15 cellular contexts compared by ENCODE assay signal in the genomic region with DNA sequence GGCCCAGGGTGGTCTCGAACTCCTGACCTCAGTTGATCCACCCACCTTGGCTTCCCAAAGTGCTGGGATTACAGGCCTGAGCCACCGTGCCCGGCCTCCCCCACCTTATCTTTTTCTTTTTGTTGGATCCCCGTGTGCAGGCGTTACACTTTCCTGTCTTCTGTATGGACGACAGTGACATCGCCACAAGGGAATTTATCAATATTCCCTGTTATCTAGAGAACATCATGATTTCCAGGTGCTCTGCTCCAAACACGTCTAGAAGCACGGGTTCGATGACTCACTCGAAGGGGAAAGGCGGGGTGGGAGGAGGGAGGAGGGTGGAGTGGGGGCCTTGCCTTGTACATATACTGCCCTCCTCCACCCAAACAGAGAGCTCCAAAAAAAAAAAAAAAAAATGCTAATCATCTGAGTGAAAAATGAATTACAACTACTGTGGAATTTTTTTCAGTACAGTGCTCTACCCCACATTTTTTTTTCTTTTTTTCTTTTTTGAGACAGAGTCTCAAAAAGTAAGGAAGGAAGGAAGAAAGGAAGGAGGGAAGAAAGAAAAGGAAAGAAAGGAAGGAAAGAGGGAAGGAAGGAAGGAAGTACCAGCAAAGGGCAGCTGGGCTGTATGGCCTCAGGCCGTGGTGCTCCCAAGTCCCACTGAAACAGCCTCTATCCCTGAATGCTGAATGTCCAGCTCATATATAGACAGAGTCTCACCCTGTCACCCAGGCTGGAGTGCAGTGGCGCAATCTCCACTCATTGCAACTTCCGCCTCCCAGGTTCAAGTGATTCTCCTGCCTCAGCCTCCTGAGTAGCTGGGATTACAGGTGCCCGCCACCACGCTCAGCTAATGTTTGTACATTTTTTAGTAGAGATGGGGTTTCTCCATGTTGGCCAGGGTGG. TPM values are rescaled to one million over a fixed set of nuclear protein-coding genes. Genes with fewer than 3 reads are reported as not detected.
A peak's percentile ranks its signal among the peaks of the same experiment; 100 is the strongest.
DNase-seq lines count a peak whose midpoint lies in the region; ATAC-seq and TF ChIP-seq lines count a peak whose summit lies in the region.
"Had no signal": no experiment of that assay in that cellular context is flagged by ENCODE, and none has a peak within 500 bp of the region (broad histone marks: within the 10 kb centered on the region; RNA-seq: fewer than 3 reads in every experiment).

No MANE protein-coding gene starts in this region.

- no peak overlapping the region for H3K4me3 ChIP-seq in HFF-Myc (replicated peaks; ENCODE audit: low read depth, low read length)
- no peak overlapping the region for H3K4me3 ChIP-seq in suprapubic skin
- H3K4me3 ChIP-seq in WERI-Rb-1 (ENCODE audit: low read depth, low read length), result no peak overlapping the region
- H3K4me3 ChIP-seq: SJSA1 had no signal

- H3K9me3 ChIP-seq in suprapubic skin (no peaks in the 10 kb centered on the region), WERI-Rb-1 (ENCODE audit: severe bottlenecking) (no peaks in the 10 kb centered on the region)
- H3K9me3 ChIP-seq: SJSA1 had no signal

- POLR2A ChIA-PET in GM10248 (lab: Yijun Ruan, JAX), result no interaction called here

- DNase-seq in HFF-Myc (ENCODE audit: extremely low read depth, low read depth) (peak; percentile 61), astrocyte of the hippocampus (ENCODE audit: low read depth, low spot score) (peak; percentile 77), iris pigment epithelial cell (ENCODE audit: low read depth) (peak; percentile 76), suprapubic skin (ENCODE audit: low spot score in 2 of 2) (peak in 1 of 2 donors; percentile 81), WERI-Rb-1 (no peak), osteocyte (ENCODE audit: extremely low spot score, unreplicated experiment) (no peak), GM10248 (ENCODE audit: extremely low spot score) (no peak)
- DNase-seq: activated CD8-positive, alpha-beta T cell treated with anti-CD3 and anti-CD28 coated beads, Interleukin-2, amount 10 ng/mL, durations not matched to agents 7 days and 5 days; activated naive CD8-positive, alpha-beta T cell treated with anti-CD3 and anti-CD28 coated beads, Interleukin-2, amount 50 U/mL, for 24 hours; DND-41; NCI-H2171; stimulated activated CD4-positive, alpha-beta T cell treated with anti-CD3 and anti-CD28 coated beads, Interleukin-15, amount 100 ng/mL, for 24 hours had no signal

- no peak for TF ChIP-seq EP300 in suprapubic skin (IDR thresholded peaks at IDR 0.05)

- TF ChIP-seq POLR2A in suprapubic skin (IDR thresholded peaks at IDR 0.05), result no peak

- no peak for ATAC-seq in GM21717 (IDR thresholded peaks at IDR 0.05; ENCODE audit: unreplicated experiment)
- ATAC-seq: activated CD8-positive, alpha-beta T cell treated with anti-CD3 and anti-CD28 coated beads, Interleukin-2, amount 10 ng/mL, durations not matched to agents 7 days and 5 days; activated naive CD8-positive, alpha-beta T cell treated with anti-CD3 and anti-CD28 coated beads, Interleukin-2, amount 50 U/mL, for 24 hours had no signal

- H3K9me3 Mint-ChIP-seq in osteocyte (ENCODE audit: unreplicated experiment), result no peaks in the 10 kb centered on the region
- H3K9me3 Mint-ChIP-seq: activated naive CD8-positive, alpha-beta T cell treated with anti-CD3 and anti-CD28 coated beads, Interleukin-2, amount 50 U/mL, for 24 hours; stimulated activated naive CD8-positive, alpha-beta T cell treated with anti-CD3 and anti-CD28 coated beads, Interleukin-15, Interleukin-2, amounts not matched to agents 100 ng/mL and 50 ng/mL, for 24 hours had no signal

- peaks cover 2% of the 10 kb centered on the region for H3K36me3 Mint-ChIP-seq in osteocyte (ENCODE audit: unreplicated experiment)

- H3K36me3 ChIP-seq in suprapubic skin (no peaks in the 10 kb centered on the region), WERI-Rb-1 (no peaks in the 10 kb centered on the region)
- H3K36me3 ChIP-seq: SJSA1 had no signal

- CTCF ChIA-PET in GM10248 (lab: Yijun Ruan, JAX), result no interaction called here

- TF ChIP-seq CTCF in HFF-Myc (IDR thresholded peaks at IDR 0.05; ENCODE audit: low read depth, low read length, missing control alignments) (no peak), suprapubic skin (IDR thresholded peaks at IDR 0.05) (no peak), WERI-Rb-1 (IDR thresholded peaks at IDR 0.05; ENCODE audit: low read depth, low read length) (no peak), osteocyte (IDR thresholded peaks at IDR 0.05) (no peak), GM10248 (IDR thresholded peaks at IDR 0.05; ENCODE audit: control extremely low read depth, extremely low read depth, low read depth, missing control alignments) (no peak)

- H3K27ac ChIP-seq in suprapubic skin, result peak overlapping the region; percentile 24
- no peak overlapping the region for H3K27ac ChIP-seq in WERI-Rb-1
- H3K27ac ChIP-seq: SJSA1 had no signal

- 56% methylated on average over 17 of the region's 17 CpGs for WGBS in suprapubic skin

- no peak overlapping the region for H3K4me3 Mint-ChIP-seq in osteocyte (ENCODE audit: unreplicated experiment)
- H3K4me3 Mint-ChIP-seq: activated CD8-positive, alpha-beta T cell treated with anti-CD3 and anti-CD28 coated beads, Interleukin-2, amount 10 ng/mL, durations not matched to agents 7 days and 5 days; activated naive CD8-positive, alpha-beta T cell treated with anti-CD3 and anti-CD28 coated beads, Interleukin-2, amount 50 U/mL, for 24 hours; stimulated activated naive CD8-positive, alpha-beta T cell treated with anti-CD3 and anti-CD28 coated beads, Interleukin-15, Interleukin-2, amounts not matched to agents 100 ng/mL and 50 ng/mL, for 24 hours had no signal

- H3K27me3 Mint-ChIP-seq in osteocyte (ENCODE audit: unreplicated experiment), result no peaks in the 10 kb centered on the region
- H3K27me3 Mint-ChIP-seq: activated naive CD8-positive, alpha-beta T cell treated with anti-CD3 and anti-CD28 coated beads, Interleukin-2, amount 50 U/mL, for 24 hours; stimulated activated naive CD8-positive, alpha-beta T cell treated with anti-CD3 and anti-CD28 coated beads, Interleukin-15, Interleukin-2, amounts not matched to agents 100 ng/mL and 50 ng/mL, for 24 hours had no signal

- no peak overlapping the region for H3K27ac Mint-ChIP-seq in osteocyte (ENCODE audit: unreplicated experiment)
- H3K27ac Mint-ChIP-seq: activated CD8-positive, alpha-beta T cell treated with anti-CD3 and anti-CD28 coated beads, Interleukin-2, amount 10 ng/mL, durations not matched to agents 7 days and 5 days; activated naive CD8-positive, alpha-beta T cell treated with anti-CD3 and anti-CD28 coated beads, Interleukin-2, amount 50 U/mL, for 24 hours; stimulated activated naive CD8-positive, alpha-beta T cell treated with anti-CD3 and anti-CD28 coated beads, Interleukin-15, Interleukin-2, amounts not matched to agents 100 ng/mL and 50 ng/mL, for 24 hours had no signal

- H3K4me1 ChIP-seq in suprapubic skin, result peaks cover 40% of the 10 kb centered on the region
- H3K4me1 ChIP-seq: SJSA1 had no signal

- H3K4me1 Mint-ChIP-seq in osteocyte (ENCODE audit: unreplicated experiment), result no peaks in the 10 kb centered on the region
- H3K4me1 Mint-ChIP-seq: activated naive CD8-positive, alpha-beta T cell treated with anti-CD3 and anti-CD28 coated beads, Interleukin-2, amount 50 U/mL, for 24 hours had no signal

- no peaks in the 10 kb centered on the region for H3K27me3 ChIP-seq in suprapubic skin
- H3K27me3 ChIP-seq in WERI-Rb-1 (ENCODE audit: insufficient read depth, low read depth, severe bottlenecking), result no peaks in the 10 kb centered on the region
- H3K27me3 ChIP-seq: SJSA1 had no signal

RNA-seq across cellular contexts. Expression of gene INSR, which starts 36.8 kb away (rescaled TPM):
- total RNA-seq in suprapubic skin (100 to 1,000 TPM in 1 of 4 donors, 10 to 100 TPM in 3; 51.5 to 173 (median 77.8) TPM), osteocyte (27.3 and 30.7 TPM in 2 replicates)

Comparison
In these comparisons a context has a peak if more than half of its experiments do, and no peak if none do; other contexts are left out.
1. DNase-seq: peak in HFF-Myc (single experiment), astrocyte of the hippocampus (single experiment) and iris pigment epithelial cell (single experiment); none in WERI-Rb-1 (single experiment), osteocyte (single experiment) and GM10248 (single experiment).